26 cellular contexts compared by ENCODE assay signal in genomic region chr6:9200712-9201111, GRCh38.
DNase-seq lines count a peak whose midpoint lies in the region; ATAC-seq and TF ChIP-seq lines count a peak whose summit lies in the region.
"Had no signal": no experiment of that assay in that cellular context is flagged by ENCODE, and none has a peak within 500 bp of the region (broad histone marks: within the 10 kb centered on the region; RNA-seq: fewer than 3 reads in every experiment).

No MANE protein-coding gene starts in this region.

- no peaks in the 10 kb centered on the region for H3K27me3 ChIP-seq in H7 (ENCODE audit: control insufficient read depth, insufficient read depth, low read length)
- no peaks in the 10 kb centered on the region for H3K27me3 ChIP-seq in HUES48 (ENCODE audit: control insufficient read depth, insufficient read depth, low read length)
- no peaks in the 10 kb centered on the region for H3K27me3 ChIP-seq in iPS-18a (ENCODE audit: control insufficient read depth, insufficient read depth, low read length)
- no peaks in the 10 kb centered on the region for H3K27me3 ChIP-seq in left lung
- H3K27me3 ChIP-seq: BE2C, BLaER1 had no signal

- H3K4me3 Mint-ChIP-seq in WTC11 (no peak overlapping the region), nephron progenitor cell (no peak overlapping the region)
- H3K4me3 Mint-ChIP-seq in activated naive CD8-positive, alpha-beta T cell treated with anti-CD3 and anti-CD28 coated beads, Interleukin-2, amount 50 U/mL, for 24 hours, result no peak overlapping the region
- H3K4me3 Mint-ChIP-seq: CD14-positive monocyte; CD4-positive, alpha-beta memory T cell; CD8-positive, alpha-beta memory T cell had no signal

- H3K36me3 Mint-ChIP-seq in WTC11 (no peaks in the 10 kb centered on the region), nephron progenitor cell (ENCODE audit: low read depth) (no peaks in the 10 kb centered on the region)
- no peaks in the 10 kb centered on the region for H3K36me3 Mint-ChIP-seq in activated naive CD8-positive, alpha-beta T cell treated with anti-CD3 and anti-CD28 coated beads, Interleukin-2, amount 50 U/mL, for 24 hours (ENCODE audit: low read depth)
- H3K36me3 Mint-ChIP-seq: CD14-positive monocyte; CD4-positive, alpha-beta memory T cell; CD4-positive, CD25-positive, alpha-beta regulatory T cell; CD8-positive, alpha-beta memory T cell had no signal

- intact Hi-C loops in left lung (cut with DNase I), result no loop called here

- POLR2A ChIA-PET in WTC11 (lab: Charles Lee), result no interaction called here

- no peaks in the 10 kb centered on the region for H3K27me3 Mint-ChIP-seq in WTC11 (ENCODE audit: low read depth)
- H3K27me3 Mint-ChIP-seq in activated naive CD8-positive, alpha-beta T cell treated with anti-CD3 and anti-CD28 coated beads, Interleukin-2, amount 50 U/mL, for 24 hours, result no peaks in the 10 kb centered on the region
- no peaks in the 10 kb centered on the region for H3K27me3 Mint-ChIP-seq in nephron progenitor cell (ENCODE audit: low read depth, poor library complexity)
- H3K27me3 Mint-ChIP-seq: CD4-positive, alpha-beta memory T cell; CD4-positive, CD25-positive, alpha-beta regulatory T cell; CD8-positive, alpha-beta memory T cell had no signal

- no peak for TF ChIP-seq CTCF in WTC11 (IDR thresholded peaks at IDR 0.05)
- TF ChIP-seq CTCF in left lung (IDR thresholded peaks at IDR 0.05), result no peak
- no peak for TF ChIP-seq CTCF in nephron progenitor cell (IDR thresholded peaks at IDR 0.05)

- H3K27ac Mint-ChIP-seq in WTC11 (peak overlapping the region; percentile 41; the same call in 1 of the 2 replicates), nephron progenitor cell (no peak overlapping the region)
- no peak overlapping the region for H3K27ac Mint-ChIP-seq in activated naive CD8-positive, alpha-beta T cell treated with anti-CD3 and anti-CD28 coated beads, Interleukin-2, amount 50 U/mL, for 24 hours
- H3K27ac Mint-ChIP-seq: CD14-positive monocyte; CD4-positive, alpha-beta memory T cell; CD4-positive, CD25-positive, alpha-beta regulatory T cell; CD8-positive, alpha-beta memory T cell had no signal

- CTCF ChIA-PET in WTC11 (lab: Charles Lee), result no interaction called here

- peaks cover 16% of the 10 kb centered on the region for H3K4me1 Mint-ChIP-seq in WTC11
- H3K4me1 Mint-ChIP-seq in activated naive CD8-positive, alpha-beta T cell treated with anti-CD3 and anti-CD28 coated beads, Interleukin-2, amount 50 U/mL, for 24 hours, result no peaks in the 10 kb centered on the region
- H3K4me1 Mint-ChIP-seq in nephron progenitor cell, result no peaks in the 10 kb centered on the region
- H3K4me1 Mint-ChIP-seq: CD14-positive monocyte; CD4-positive, alpha-beta memory T cell; CD4-positive, CD25-positive, alpha-beta regulatory T cell; CD8-positive, alpha-beta memory T cell had no signal

- H3K27ac ChIP-seq in HUES48 (ENCODE audit: low read depth, low read length), result peak overlapping the region; percentile 46
- H3K27ac ChIP-seq in iPS-18a (ENCODE audit: low read length), result peak overlapping the region; percentile 31
- H3K27ac ChIP-seq in left lung, result no peak overlapping the region
- H3K27ac ChIP-seq: BLaER1 had no signal

- DNase-seq in H7 (peak; percentile 4), WTC11 (ENCODE audit: low spot score) (no peak), left lung (no peak), nephron progenitor cell (no peak)
- no peak for DNase-seq in activated naive CD8-positive, alpha-beta T cell treated with anti-CD3 and anti-CD28 coated beads, Interleukin-2, amount 50 U/mL, for 24 hours
- DNase-seq: 8988T; ACHN; BE2C; C1 segment of cervical spinal cord; CD4-positive, alpha-beta memory T cell; CD4-positive, CD25-positive, alpha-beta regulatory T cell; CD8-positive, alpha-beta memory T cell; COR-L47; DMS 273 treated with DMSO at 0.1 percent for 48 hours; DMS153; DMS53; DMS79; DND-41; EL; GDM1 had no signal

- peaks cover 17% of the 10 kb centered on the region for H3K4me1 ChIP-seq in HUES48 (ENCODE audit: control insufficient read depth, insufficient read depth, low read length)
- H3K4me1 ChIP-seq in iPS-18a (ENCODE audit: control insufficient read depth, low read depth, low read length), result peaks cover 13% of the 10 kb centered on the region
- no peaks in the 10 kb centered on the region for H3K4me1 ChIP-seq in left lung
- H3K4me1 ChIP-seq: BE2C, BLaER1 had no signal

- ATAC-seq in WTC11 (peak; percentile 67), GM21381 (IDR thresholded peaks at IDR 0.05; ENCODE audit: unreplicated experiment) (no peak), left lung (no peak)
- ATAC-seq in activated naive CD8-positive, alpha-beta T cell treated with anti-CD3 and anti-CD28 coated beads, Interleukin-2, amount 50 U/mL, for 24 hours, result no peak
- ATAC-seq: GM12878 had no signal

- H3K9ac ChIP-seq in HUES48 (ENCODE audit: low read depth, low read length) (peak overlapping the region; percentile 18; the same call in 1 of the 2 replicates), iPS-18a (ENCODE audit: low read length) (no peak overlapping the region)
- H3K9ac ChIP-seq: BLaER1 had no signal

- H3K36me3 ChIP-seq in H7 (replicated peaks; ENCODE audit: control insufficient read depth, insufficient read depth, low read length), result no peaks in the 10 kb centered on the region
- no peaks in the 10 kb centered on the region for H3K36me3 ChIP-seq in HUES48 (ENCODE audit: control insufficient read depth, insufficient read depth, low read length)
- no peaks in the 10 kb centered on the region for H3K36me3 ChIP-seq in iPS-18a (ENCODE audit: control insufficient read depth, low read depth, low read length)
- no peaks in the 10 kb centered on the region for H3K36me3 ChIP-seq in left lung
- H3K36me3 ChIP-seq: BE2C, BLaER1 had no signal

- H3K4me3 ChIP-seq in H7 (ENCODE audit: insufficient read depth, low read depth, low read length) (no peak overlapping the region), HUES48 (ENCODE audit: low read depth, low read length) (no peak overlapping the region; the same call in 1 of the 2 replicates), iPS-18a (ENCODE audit: low read length) (no peak overlapping the region), left lung (no peak overlapping the region)
- H3K4me3 ChIP-seq: BLaER1, GM12878 had no signal

- H3K9me3 ChIP-seq in HUES48 (ENCODE audit: control insufficient read depth, insufficient read depth, low read length) (no peaks in the 10 kb centered on the region), iPS-18a (ENCODE audit: control insufficient read depth, low read depth, low read length) (no peaks in the 10 kb centered on the region), left lung (peaks cover 0 to 7% of the 10 kb centered on the region in 2 donors)
- H3K9me3 ChIP-seq: BE2C had no signal

- H3K9me3 Mint-ChIP-seq in WTC11, result peaks cover 11% of the 10 kb centered on the region
- peaks cover 15% of the 10 kb centered on the region for H3K9me3 Mint-ChIP-seq in activated naive CD8-positive, alpha-beta T cell treated with anti-CD3 and anti-CD28 coated beads, Interleukin-2, amount 50 U/mL, for 24 hours
- peaks cover 16% of the 10 kb centered on the region for H3K9me3 Mint-ChIP-seq in nephron progenitor cell

TF ChIP-seq in WTC11, 78 proteins besides CTCF, POLR2A, EP300 and RAD21:
- TF ChIP-seq IRF1 (CRISPR knock-in tag; IDR thresholded peaks at IDR 0.05), result no peak
- no peak for TF ChIP-seq NFATC4 (CRISPR knock-in tag; IDR thresholded peaks at IDR 0.05)
- no peak for TF ChIP-seq SP1 (CRISPR knock-in tag; conservative IDR thresholded peaks at IDR 0.05)
- TF ChIP-seq ZNF423 (CRISPR knock-in tag; IDR thresholded peaks at IDR 0.05), result no peak
- TF ChIP-seq IRF2 (CRISPR knock-in tag; IDR thresholded peaks at IDR 0.05; ENCODE audit: borderline replicate concordance, low read depth), result no peak
- no peak for TF ChIP-seq TEAD1 (CRISPR knock-in tag; IDR thresholded peaks at IDR 0.05)
- no peak for TF ChIP-seq ZBTB43 (CRISPR knock-in tag; IDR thresholded peaks at IDR 0.05)

Comparison
In these comparisons a context has a peak if more than half of its experiments do, and no peak if none do; other contexts are left out.
1. H3K27ac ChIP-seq: peak in HUES48 (single experiment) and iPS-18a (single experiment); none in left lung (0 of 2).